17 cellular contexts compared by ENCODE assay signal in the genomic region with DNA sequence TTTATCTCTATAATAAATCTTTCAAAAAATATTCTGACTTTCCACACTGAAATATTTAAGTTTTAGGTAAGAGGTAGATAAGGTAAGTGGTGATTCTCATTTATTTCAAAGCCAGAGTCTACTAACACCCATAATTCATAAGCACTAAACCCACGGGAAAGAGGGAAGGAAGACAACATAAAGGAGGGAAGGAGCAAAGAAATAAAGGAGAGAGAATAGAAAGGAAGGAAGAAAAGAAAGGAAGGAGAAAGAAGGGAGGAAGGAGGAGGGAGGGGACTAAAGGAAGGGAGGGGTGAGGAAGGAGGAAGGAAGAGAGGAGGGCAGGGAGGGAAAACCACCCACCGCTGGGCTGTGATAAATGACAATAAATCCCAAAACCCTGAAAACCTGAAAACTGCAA. TPM values are rescaled to one million over a fixed set of nuclear protein-coding genes. Genes with fewer than 3 reads are reported as not detected.
DNase-seq lines count a peak whose midpoint lies in the region; ATAC-seq and TF ChIP-seq lines count a peak whose summit lies in the region.
"Had no signal": no experiment of that assay in that cellular context is flagged by ENCODE, and none has a peak within 500 bp of the region (broad histone marks: within the 10 kb centered on the region; RNA-seq: fewer than 3 reads in every experiment).

No MANE protein-coding gene starts in this region.

- 73% methylated on average over 2 of the region's 2 CpGs for WGBS in liver

- no peak for TF ChIP-seq RAD21 in liver (IDR thresholded peaks at IDR 0.05)

- no peaks in the 10 kb centered on the region for H3K27me3 Mint-ChIP-seq in CD8-positive, alpha-beta T cell (ENCODE audit: low read depth)
- H3K27me3 Mint-ChIP-seq in T-helper 17 cell: no peaks in the 10 kb centered on the region
- H3K27me3 Mint-ChIP-seq in neural progenitor cell (ENCODE audit: insufficient read depth, low read depth): no peaks in the 10 kb centered on the region

- H4K20me1 ChIP-seq in BLaER1 (peaks cover 9% of the 10 kb centered on the region; the same call in 1 of the 2 replicates), neural progenitor cell (ENCODE audit: low read depth) (no peaks in the 10 kb centered on the region)

- no peak overlapping the region for H3K4me3 Mint-ChIP-seq in CD8-positive, alpha-beta T cell
- peak overlapping the region; percentile 43 for H3K4me3 Mint-ChIP-seq in T-helper 17 cell
- H3K4me3 Mint-ChIP-seq in neural progenitor cell: no peak overlapping the region
- H3K4me3 Mint-ChIP-seq: nephron had no signal

- H3K4me2 ChIP-seq in BLaER1 (peak overlapping the region; percentile 51), neural progenitor cell (no peak overlapping the region)

- peaks cover 43% of the 10 kb centered on the region for H3K4me1 ChIP-seq in BLaER1
- H3K4me1 ChIP-seq in CD8-positive, alpha-beta T cell (ENCODE audit: insufficient read depth, low read length): peaks cover 39% of the 10 kb centered on the region
- H3K4me1 ChIP-seq in liver (ENCODE audit: control insufficient read depth in 4 of 4, insufficient read depth in 4 of 4, low read length in 3 of 4): peaks cover 6 to 38% (median 37%) of the 10 kb centered on the region in 4 donors
- no peaks in the 10 kb centered on the region for H3K4me1 ChIP-seq in neural progenitor cell

- no peak overlapping the region for H2AFZ ChIP-seq in neural progenitor cell (replicated peaks)

- no peaks in the 10 kb centered on the region for H3K27me3 ChIP-seq in BLaER1
- H3K27me3 ChIP-seq in CD8-positive, alpha-beta T cell (ENCODE audit: insufficient read depth, low read length): no peaks in the 10 kb centered on the region
- H3K27me3 ChIP-seq in liver (ENCODE audit: control insufficient read depth in 4 of 4, insufficient read depth in 4 of 4, low read length in 3 of 4): no peaks in the 10 kb centered on the region
- no peaks in the 10 kb centered on the region for H3K27me3 ChIP-seq in neural progenitor cell
- H3K27me3 ChIP-seq: BE2C, SJCRH30 had no signal

- H3K79me2 ChIP-seq in neural progenitor cell (ENCODE audit: low read depth): no peaks in the 10 kb centered on the region

- ATAC-seq in CD8-positive, alpha-beta T cell: no peak
- no peak for ATAC-seq in T-helper 17 cell

- peaks cover 11% of the 10 kb centered on the region; the same call in 1 of the 2 replicates for H3K9me3 ChIP-seq in BLaER1
- no peaks in the 10 kb centered on the region for H3K9me3 ChIP-seq in CD8-positive, alpha-beta T cell (ENCODE audit: low read length)
- H3K9me3 ChIP-seq in T-helper 17 cell (ENCODE audit: control insufficient read depth, low read length, poor library complexity, severe bottlenecking): no peaks in the 10 kb centered on the region
- no peaks in the 10 kb centered on the region for H3K9me3 ChIP-seq in liver (ENCODE audit: control insufficient read depth in 4 of 4, low read length in 3 of 4)
- no peaks in the 10 kb centered on the region for H3K9me3 ChIP-seq in neural progenitor cell (ENCODE audit: low read depth)
- H3K9me3 ChIP-seq: BE2C, SJCRH30, thoracic aorta had no signal

- peak overlapping the region; percentile 15 for H3K27ac Mint-ChIP-seq in CD8-positive, alpha-beta T cell
- H3K27ac Mint-ChIP-seq in T-helper 17 cell (peak overlapping the region; percentile 90), neural progenitor cell (no peak overlapping the region)

- H3K4me3 ChIP-seq in BLaER1 (no peak overlapping the region), liver (ENCODE audit: low read depth in 1 of 3, low read length in 3 of 3) (no peak overlapping the region), neural progenitor cell (no peak overlapping the region)
- H3K4me3 ChIP-seq in CD8-positive, alpha-beta T cell (ENCODE audit: low read depth, low read length): no peak overlapping the region
- H3K4me3 ChIP-seq: SJCRH30, thoracic aorta had no signal

- no peak overlapping the region for H3K9ac ChIP-seq in BLaER1
- no peak overlapping the region for H3K9ac ChIP-seq in liver (ENCODE audit: low read depth in 1 of 2, low read length in 2 of 2)
- no peak overlapping the region for H3K9ac ChIP-seq in neural progenitor cell

- no peak for TF ChIP-seq CTCF in CD8-positive, alpha-beta T cell (IDR thresholded peaks at IDR 0.05)
- TF ChIP-seq CTCF in liver (IDR thresholded peaks at IDR 0.05; ENCODE audit: low read depth, low read length, missing input control) (no peak), GM10248 (IDR thresholded peaks at IDR 0.05; ENCODE audit: control extremely low read depth, extremely low read depth, low read depth, missing control alignments) (no peak), neural progenitor cell (IDR thresholded peaks at IDR 0.05) (no peak)

- H3K36me3 Mint-ChIP-seq in CD8-positive, alpha-beta T cell: no peaks in the 10 kb centered on the region
- H3K36me3 Mint-ChIP-seq in T-helper 17 cell (ENCODE audit: low read depth) (no peaks in the 10 kb centered on the region), neural progenitor cell (no peaks in the 10 kb centered on the region)

- intact Hi-C loops in CD8-positive, alpha-beta T cell (cut with DNase I, micrococcal nuclease): no loop called here

- CTCF ChIA-PET in CD8-positive, alpha-beta T cell (lab: Charles Lee): interaction anchor here (3.4 kb wide), 1 partner anchor 25 kb away, joined by 10 read pairs; the partner anchor contains the start of gene MAP3K5
- CTCF ChIA-PET in GM10248 (lab: Yijun Ruan, JAX): no interaction called here

- H3K4me1 Mint-ChIP-seq in CD8-positive, alpha-beta T cell (ENCODE audit: low read depth): peaks cover 74% of the 10 kb centered on the region
- H3K4me1 Mint-ChIP-seq in T-helper 17 cell (peaks cover 60% of the 10 kb centered on the region), neural progenitor cell (peaks cover 7% of the 10 kb centered on the region)

- DNase-seq in CD8-positive, alpha-beta T cell: no peak
- DNase-seq in T-helper 17 cell (no peak), anterior cingulate cortex (lab: John Stamatoyannopoulos, UW) (no peak), GM10248 (ENCODE audit: extremely low spot score) (no peak), neural progenitor cell (ENCODE audit: low spot score) (no peak), hepatic stellate cell (ENCODE audit: low spot score) (no peak)
- DNase-seq: activated naive CD4-positive, alpha-beta T cell treated with Interleukin-2 at 50 U/mL for 16 hours; BE2C; DMS79; effector CD8-positive, alpha-beta T cell; GOT3; NCI-H146; SJCRH30 had no signal

- H3K27ac ChIP-seq in BLaER1 (no peak overlapping the region), liver (ENCODE audit: low read depth in 1 of 2, low read length in 2 of 2) (peak overlapping the region; percentile 56 to 81), neural progenitor cell (no peak overlapping the region)
- H3K27ac ChIP-seq in CD8-positive, alpha-beta T cell (ENCODE audit: low read depth, low read length): no peak overlapping the region
- H3K27ac ChIP-seq: SJCRH30 had no signal

- no peaks in the 10 kb centered on the region for H3F3A ChIP-seq in neural progenitor cell (ENCODE audit: low read depth)

- no peaks in the 10 kb centered on the region for H3K36me3 ChIP-seq in BLaER1
- no peaks in the 10 kb centered on the region for H3K36me3 ChIP-seq in CD8-positive, alpha-beta T cell (ENCODE audit: insufficient read depth, low read length)
- no peaks in the 10 kb centered on the region for H3K36me3 ChIP-seq in liver (ENCODE audit: control insufficient read depth in 4 of 4, insufficient read depth in 3 of 4, low read depth in 1 of 4, low read length in 3 of 4)
- no peaks in the 10 kb centered on the region for H3K36me3 ChIP-seq in neural progenitor cell
- H3K36me3 ChIP-seq: BE2C, SJCRH30, thoracic aorta had no signal

- H3K9me3 Mint-ChIP-seq in CD8-positive, alpha-beta T cell: no peaks in the 10 kb centered on the region
- H3K9me3 Mint-ChIP-seq in neural progenitor cell: no peaks in the 10 kb centered on the region
- H3K9me3 Mint-ChIP-seq: nephron had no signal

- POLR2A ChIA-PET in CD8-positive, alpha-beta T cell (lab: Charles Lee): no interaction called here
- POLR2A ChIA-PET in GM10248 (lab: Yijun Ruan, JAX): no interaction called here

TF ChIP-seq in liver, 16 proteins besides CTCF, POLR2A, EP300 and RAD21:
- TF ChIP-seq, protein P1, sequence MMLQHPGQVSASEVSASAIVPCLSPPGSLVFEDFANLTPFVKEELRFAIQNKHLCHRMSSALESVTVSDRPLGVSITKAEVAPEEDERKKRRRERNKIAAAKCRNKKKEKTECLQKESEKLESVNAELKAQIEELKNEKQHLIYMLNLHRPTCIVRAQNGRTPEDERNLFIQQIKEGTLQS (IDR thresholded peaks at IDR 0.05): no peak
- TF ChIP-seq YY1 (IDR thresholded peaks at IDR 0.05): no peak

RNA-seq across cellular contexts. Expression of gene MAP3K5, which starts 25.2 kb away (rescaled TPM):
- 10 to 100 TPM; 11.1 to 11.3 TPM for total RNA-seq in CD8-positive, alpha-beta T cell
- total RNA-seq in T-helper 17 cell (10 to 100 TPM; 35.6 to 40.3 TPM), liver (10 to 100 TPM in 1 of 2 donors, 1 to 10 TPM in 1; 5.4 to 18.0 TPM), neural progenitor cell (ENCODE audit: low replicate concordance) (0.02 and 0.28 TPM in 2 replicates)
- polyA plus RNA-seq in liver: 1 to 10 TPM; 2.9 to 5.7 TPM

RNA-seq across cellular contexts. Expression of gene PEX7, which starts 55.3 kb away (rescaled TPM):
- 1 to 10 TPM; 2.6 to 2.8 TPM for total RNA-seq in CD8-positive, alpha-beta T cell
- total RNA-seq in T-helper 17 cell (1 to 10 TPM; 3.2 to 3.7 TPM), liver (1 to 10 TPM; 5.8 to 7.5 TPM), neural progenitor cell (ENCODE audit: low replicate concordance) (16.7 and 16.9 TPM in 2 replicates)
- polyA plus RNA-seq in liver: 1 to 10 TPM; 5.2 to 6.7 TPM

Comparison
In these comparisons a context has a peak if more than half of its experiments do, and no peak if none do; other contexts are left out.
1. H3K27ac ChIP-seq: peak in liver (2 of 2); none in BLaER1 (single experiment), CD8-positive, alpha-beta T cell (single experiment) and neural progenitor cell (single experiment).